16 cellular contexts compared by ENCODE assay signal in genomic region chr5:84403773-84404172, GRCh38. TPM values are rescaled to one million over a fixed set of nuclear protein-coding genes. Genes with fewer than 3 reads are reported as not detected.
DNase-seq lines count a peak whose midpoint lies in the region; FAIRE-seq and TF ChIP-seq lines count a peak whose summit lies in the region.
"Had no signal": no experiment of that assay in that cellular context is flagged by ENCODE, and none has a peak within 500 bp of the region (broad histone marks: within the 10 kb centered on the region; RNA-seq: fewer than 3 reads in every experiment).

No MANE protein-coding gene starts in this region.

- no peak overlapping the region for H2AFZ ChIP-seq in ACC112 (ENCODE audit: low read length, unreplicated experiment)
- no peak overlapping the region for H2AFZ ChIP-seq in astrocyte (ENCODE audit: low read depth, low read length)

- H3K9me3 Mint-ChIP-seq in astrocyte (ENCODE audit: unreplicated experiment), result no peaks in the 10 kb centered on the region
- no peaks in the 10 kb centered on the region for H3K9me3 Mint-ChIP-seq in activated naive CD4-positive, alpha-beta T cell treated with anti-CD3 and anti-CD28 coated beads, Interleukin-2, amount 10 ng/mL, durations not matched to agents 7 days and 5 days
- H3K9me3 Mint-ChIP-seq: central memory CD8-positive, alpha-beta T cell had no signal

- peak overlapping the region; percentile 67 for H3K9ac ChIP-seq in astrocyte (ENCODE audit: low read length)

- H3K36me3 ChIP-seq in ACC112 (ENCODE audit: insufficient read depth, low read length) (no peaks in the 10 kb centered on the region), astrocyte (ENCODE audit: insufficient read depth, low read length) (no peaks in the 10 kb centered on the region)
- H3K36me3 ChIP-seq: neutrophil, transverse colon had no signal

- H3K27ac ChIP-seq in ACC112 (ENCODE audit: low read depth, low read length) (peak overlapping the region; percentile 65), astrocyte (ENCODE audit: low read depth, low read length) (peak overlapping the region; percentile 93)
- H3K27ac ChIP-seq: neutrophil, transverse colon had no signal

- no peak overlapping the region for H3K4me3 Mint-ChIP-seq in astrocyte (ENCODE audit: unreplicated experiment)
- H3K4me3 Mint-ChIP-seq in activated naive CD4-positive, alpha-beta T cell treated with anti-CD3 and anti-CD28 coated beads, Interleukin-2, amount 10 ng/mL, durations not matched to agents 7 days and 5 days, result no peak overlapping the region
- H3K4me3 Mint-ChIP-seq: central memory CD8-positive, alpha-beta T cell had no signal

- DNase-seq in HS-5 (ENCODE audit: low read depth), result peak; percentile 84
- peak; percentile 99 for DNase-seq in astrocyte (ENCODE audit: low read depth)
- DNase-seq in foreskin fibroblast, result peak; percentile 28 to 65
- no peak for DNase-seq in activated naive CD4-positive, alpha-beta T cell treated with anti-CD3 and anti-CD28 coated beads, Interleukin-2, amount 10 ng/mL, durations not matched to agents 7 days and 5 days
- DNase-seq in hypothalamus (lab: John Stamatoyannopoulos, UW), result no peak
- no peak for DNase-seq in NCI-H1694 (lab: John Stamatoyannopoulos, UW)
- DNase-seq in occipital lobe (lab: John Stamatoyannopoulos, UW), result no peak
- DNase-seq: activated CD4-positive, alpha-beta T cell treated with anti-CD3 and anti-CD28 coated beads, Interleukin-2, amount 50 U/mL, for 4 hours; activated effector memory CD4-positive, alpha-beta T cell treated with Interleukin-2 at 50 U/mL for 16 hours; DMS153; stimulated activated CD4-positive, alpha-beta T cell treated with anti-CD3 and anti-CD28 coated beads, Interleukin-15, amount 100 ng/mL, for 24 hours; transverse colon had no signal

- H3K27me3 Mint-ChIP-seq in astrocyte (ENCODE audit: low read depth, unreplicated experiment), result no peaks in the 10 kb centered on the region
- no peaks in the 10 kb centered on the region for H3K27me3 Mint-ChIP-seq in activated naive CD4-positive, alpha-beta T cell treated with anti-CD3 and anti-CD28 coated beads, Interleukin-2, amount 10 ng/mL, durations not matched to agents 7 days and 5 days
- H3K27me3 Mint-ChIP-seq: central memory CD8-positive, alpha-beta T cell had no signal

- peaks cover 9% of the 10 kb centered on the region for H3K4me1 Mint-ChIP-seq in astrocyte (ENCODE audit: low read depth, unreplicated experiment)
- H3K4me1 Mint-ChIP-seq in activated naive CD4-positive, alpha-beta T cell treated with anti-CD3 and anti-CD28 coated beads, Interleukin-2, amount 10 ng/mL, durations not matched to agents 7 days and 5 days, result no peaks in the 10 kb centered on the region
- H3K4me1 Mint-ChIP-seq: central memory CD8-positive, alpha-beta T cell had no signal

- TF ChIP-seq CTCF in astrocyte (IDR thresholded peaks at IDR 0.05; ENCODE audit: insufficient read depth, low read depth, low read length) (no peak), foreskin fibroblast (IDR thresholded peaks at IDR 0.05; ENCODE audit: low read depth, low read length) (no peak)

- peak; percentile 23 for FAIRE-seq in astrocyte (lab: Jason Lieb, UNC)

- H3K79me2 ChIP-seq in ACC112 (ENCODE audit: control insufficient read depth, insufficient read depth, low read length, unreplicated experiment), result no peaks in the 10 kb centered on the region
- H3K79me2 ChIP-seq in astrocyte (ENCODE audit: insufficient read depth, low read length), result no peaks in the 10 kb centered on the region

- CTCF ChIA-PET in activated naive CD4-positive, alpha-beta T cell treated with anti-CD3 and anti-CD28 coated beads, Interleukin-2, amount 10 ng/mL, durations not matched to agents 7 days and 5 days (lab: Charles Lee), result no interaction called here

- no peaks in the 10 kb centered on the region for H4K20me1 ChIP-seq in astrocyte (ENCODE audit: insufficient read depth, low read length)

- no peak overlapping the region for H3K4me3 ChIP-seq in ACC112 (ENCODE audit: low read depth, low read length)
- no peak overlapping the region for H3K4me3 ChIP-seq in astrocyte (ENCODE audit: insufficient read depth, low read depth, low read length)
- H3K4me3 ChIP-seq in foreskin fibroblast (ENCODE audit: low read depth in 1 of 2, low read length in 2 of 2), result no peak overlapping the region
- H3K4me3 ChIP-seq: transverse colon had no signal

- no peaks in the 10 kb centered on the region for H3K36me3 Mint-ChIP-seq in astrocyte (ENCODE audit: low read depth, unreplicated experiment)
- H3K36me3 Mint-ChIP-seq in activated naive CD4-positive, alpha-beta T cell treated with anti-CD3 and anti-CD28 coated beads, Interleukin-2, amount 10 ng/mL, durations not matched to agents 7 days and 5 days, result no peaks in the 10 kb centered on the region

- H3K4me2 ChIP-seq in astrocyte (ENCODE audit: low read length), result peak overlapping the region; percentile 17

- no peaks in the 10 kb centered on the region for H3K9me3 ChIP-seq in astrocyte (ENCODE audit: insufficient read depth, low read depth, low read length)
- H3K9me3 ChIP-seq: neutrophil, transverse colon had no signal

- H3K27me3 ChIP-seq in ACC112 (ENCODE audit: insufficient read depth, low read length), result no peaks in the 10 kb centered on the region
- H3K27me3 ChIP-seq in astrocyte (ENCODE audit: insufficient read depth, low read length), result no peaks in the 10 kb centered on the region
- H3K27me3 ChIP-seq: neutrophil, transverse colon had no signal

- peak overlapping the region; percentile 94 for H3K27ac Mint-ChIP-seq in astrocyte (ENCODE audit: unreplicated experiment)
- no peak overlapping the region for H3K27ac Mint-ChIP-seq in activated naive CD4-positive, alpha-beta T cell treated with anti-CD3 and anti-CD28 coated beads, Interleukin-2, amount 10 ng/mL, durations not matched to agents 7 days and 5 days

- H3K4me1 ChIP-seq in ACC112 (ENCODE audit: control insufficient read depth, insufficient read depth, low read length, unreplicated experiment) (peaks cover 8% of the 10 kb centered on the region), astrocyte (ENCODE audit: insufficient read depth, low read length) (peaks cover 16% of the 10 kb centered on the region)
- H3K4me1 ChIP-seq: transverse colon had no signal

RNA-seq across cellular contexts. Expression of gene EDIL3, which starts 19.1 kb away (rescaled TPM):
- 226 and 284 TPM in 2 replicates for total RNA-seq in astrocyte
- total RNA-seq in occipital lobe, result 78.0 TPM
- total RNA-seq: T-helper 2 cell treated with Interferon-gamma antibody and Interleukin-4, amounts not matched to agents 100 ng/mL and 5 ng/mL, for 36 hours had no signal

Comparison
In these comparisons a context has a peak if more than half of its experiments do, and no peak if none do; other contexts are left out.
1. DNase-seq: peak in HS-5 (single experiment), astrocyte (single experiment) and foreskin fibroblast (2 of 2); none in activated naive CD4-positive, alpha-beta T cell treated with anti-CD3 and anti-CD28 coated beads, Interleukin-2, amount 10 ng/mL, durations not matched to agents 7 days and 5 days (single experiment), hypothalamus (0 of 51), NCI-H1694 (single experiment) and occipital lobe (single experiment).